8 cellular contexts compared by ENCODE assay signal in genomic region chr9:131405858-131406566, GRCh38. TPM values are rescaled to one million over a fixed set of nuclear protein-coding genes. Genes with fewer than 3 reads are reported as not detected.
DNase-seq lines count a peak whose midpoint lies in the region; ATAC-seq and TF ChIP-seq lines count a peak whose summit lies in the region.

No MANE protein-coding gene starts in this region.

- H3K4me3 ChIP-seq in mucosa of descending colon = no peak overlapping the region

- peak overlapping the region; percentile 57 for H3K27ac Mint-ChIP-seq in stimulated activated naive CD8-positive, alpha-beta T cell treated with anti-CD3 and anti-CD28 coated beads, Interleukin-15, Interleukin-2, amounts not matched to agents 100 ng/mL and 50 ng/mL, for 24 hours
- H3K27ac Mint-ChIP-seq in chondrocyte (ENCODE audit: unreplicated experiment) = peak overlapping the region; percentile 86

- peaks cover 60% of the 10 kb centered on the region for H3K4me1 ChIP-seq in mucosa of descending colon (ENCODE audit: low read depth)

- peaks cover 96% of the 10 kb centered on the region for H3K4me1 Mint-ChIP-seq in stimulated activated naive CD8-positive, alpha-beta T cell treated with anti-CD3 and anti-CD28 coated beads, Interleukin-15, Interleukin-2, amounts not matched to agents 100 ng/mL and 50 ng/mL, for 24 hours (ENCODE audit: low read depth)
- peaks cover 92% of the 10 kb centered on the region for H3K4me1 Mint-ChIP-seq in chondrocyte (ENCODE audit: low read depth)

- no peaks in the 10 kb centered on the region for H3K9me3 ChIP-seq in mucosa of descending colon

- intact Hi-C loops in mucosa of descending colon (cut with DNase I, micrococcal nuclease) = no loop called here

- H3K9me3 Mint-ChIP-seq in stimulated activated naive CD8-positive, alpha-beta T cell treated with anti-CD3 and anti-CD28 coated beads, Interleukin-15, Interleukin-2, amounts not matched to agents 100 ng/mL and 50 ng/mL, for 24 hours = no peaks in the 10 kb centered on the region
- H3K9me3 Mint-ChIP-seq in chondrocyte (ENCODE audit: low read depth) = no peaks in the 10 kb centered on the region

- no peaks in the 10 kb centered on the region for H3K36me3 ChIP-seq in mucosa of descending colon (ENCODE audit: low read depth)

- TF ChIP-seq CTCF in chondrocyte (IDR thresholded peaks at IDR 0.05) (no peak), mucosa of descending colon (IDR thresholded peaks at IDR 0.05) (no peak)

- no peak for DNase-seq in stimulated activated naive CD8-positive, alpha-beta T cell treated with anti-CD3 and anti-CD28 coated beads, Interleukin-15, Interleukin-2, amounts not matched to agents 100 U/mL and 50 U/mL, for 24 hours
- DNase-seq in chondrocyte (ENCODE audit: low spot score) = no peak
- DNase-seq in mucosa of descending colon = no peak
- no peak for DNase-seq in putamen (ENCODE audit: low spot score)
- no peak for DNase-seq in DMS114 treated with DMSO at 0.1 percent for 48 hours (lab: John Stamatoyannopoulos, UW; ENCODE audit: unreplicated experiment)

- H3K27me3 Mint-ChIP-seq in stimulated activated naive CD8-positive, alpha-beta T cell treated with anti-CD3 and anti-CD28 coated beads, Interleukin-15, Interleukin-2, amounts not matched to agents 100 ng/mL and 50 ng/mL, for 24 hours = no peaks in the 10 kb centered on the region
- no peaks in the 10 kb centered on the region for H3K27me3 Mint-ChIP-seq in chondrocyte (ENCODE audit: low read depth)

- H3K4me3 Mint-ChIP-seq in stimulated activated naive CD8-positive, alpha-beta T cell treated with anti-CD3 and anti-CD28 coated beads, Interleukin-15, Interleukin-2, amounts not matched to agents 100 ng/mL and 50 ng/mL, for 24 hours = peak overlapping the region; percentile 57
- H3K4me3 Mint-ChIP-seq in chondrocyte (ENCODE audit: unreplicated experiment) = no peak overlapping the region

- H3K36me3 Mint-ChIP-seq in stimulated activated naive CD8-positive, alpha-beta T cell treated with anti-CD3 and anti-CD28 coated beads, Interleukin-15, Interleukin-2, amounts not matched to agents 100 ng/mL and 50 ng/mL, for 24 hours (ENCODE audit: low read depth) = peaks cover 27% of the 10 kb centered on the region
- H3K36me3 Mint-ChIP-seq in chondrocyte (ENCODE audit: low read depth) = no peaks in the 10 kb centered on the region

- ATAC-seq in stimulated activated naive CD8-positive, alpha-beta T cell treated with anti-CD3 and anti-CD28 coated beads, Interleukin-15, Interleukin-2, amounts not matched to agents 100 U/mL and 50 U/mL, for 24 hours = no peak
- ATAC-seq in mucosa of descending colon = peak; percentile 31
- ATAC-seq in HG03095 (IDR thresholded peaks at IDR 0.05; ENCODE audit: unreplicated experiment) = no peak
- ATAC-seq in GM19351 (IDR thresholded peaks at IDR 0.05; ENCODE audit: unreplicated experiment) = no peak

RNA-seq across cellular contexts. Expression of gene PRRC2B, which starts 12.1 kb away (rescaled TPM):
- total RNA-seq in chondrocyte (233 to 235 TPM (median 235 TPM) in 3 replicates), mucosa of descending colon (100 to 1,000 TPM; 105 to 175 (median 113) TPM)
